In the genomic region with DNA sequence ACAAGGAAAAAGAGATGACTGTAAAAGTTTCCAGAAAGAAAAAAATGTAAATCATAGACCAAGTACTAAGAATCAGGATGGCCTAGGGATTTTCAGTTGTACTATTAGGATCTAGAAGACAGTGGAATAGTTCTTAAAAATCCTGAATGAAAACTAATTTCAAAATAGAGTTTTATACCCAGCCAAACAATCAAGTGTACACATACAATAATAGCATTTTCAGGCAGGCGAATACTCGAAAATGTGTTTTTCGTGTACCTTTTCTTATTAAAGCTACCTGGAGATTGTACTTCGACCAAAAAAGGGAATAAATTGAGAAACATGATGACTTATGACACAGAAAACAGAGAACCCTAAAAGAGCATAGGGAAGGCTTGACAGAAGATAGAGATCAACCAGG, we compare ENCODE assay signal across 40 cellular contexts.
"Had no signal": no experiment of that assay in that cellular context is flagged by ENCODE, and none has a peak within 500 bp of the region (broad histone marks: within the 10 kb centered on the region; RNA-seq: fewer than 3 reads in every experiment).

No MANE protein-coding gene starts in this region.

- H3K27ac ChIP-seq: adrenal gland, ascending aorta, body of pancreas, brain microvascular endothelial cell, breast epithelium, cardiac muscle cell had no signal

- H3K27me3 ChIP-seq: adrenal gland, ascending aorta, body of pancreas, brain microvascular endothelial cell, breast epithelium, cardiac muscle cell had no signal

- ATAC-seq: activated naive CD4-positive, alpha-beta T cell treated with anti-CD3 and anti-CD28 coated beads, Interleukin-2, amount 50 U/mL, for 72 hours; activated naive CD8-positive, alpha-beta T cell treated with anti-CD3 and anti-CD28 coated beads, Interleukin-2, amount 50 U/mL, for 24 hours; activated T-cell treated with anti-CD3 and anti-CD28 coated beads, Interleukin-2, amount 50 U/mL, for 4 hours; activated T-cell treated with anti-CD3 and anti-CD28 coated beads, Interleukin-2, amount 50 U/mL, for 72 hours; activated T-helper 17 cell treated with anti-CD3 and anti-CD28 coated beads, Interleukin-2, amount 50 U/mL, for 72 hours; body of pancreas had no signal

- FAIRE-seq: astrocyte, bronchial epithelial cell had no signal

- H3K4me3 Mint-ChIP-seq: activated naive CD4-positive, alpha-beta T cell treated with anti-CD3 and anti-CD28 coated beads for 36 hours; activated naive CD4-positive, alpha-beta T cell treated with anti-CD3 and anti-CD28 coated beads, Interleukin-2, amount 10 ng/mL, durations not matched to agents 7 days and 5 days; activated naive CD4-positive, alpha-beta T cell treated with anti-CD3 and anti-CD28 coated beads, Interleukin-2, amount 50 U/mL, for 24 hours; activated naive CD8-positive, alpha-beta T cell; activated naive CD8-positive, alpha-beta T cell treated with anti-CD3 and anti-CD28 coated beads for 36 hours; activated naive CD8-positive, alpha-beta T cell treated with anti-CD3 and anti-CD28 coated beads, Interleukin-2, amount 10 ng/mL, durations not matched to agents 7 days and 5 days; activated naive CD8-positive, alpha-beta T cell treated with anti-CD3 and anti-CD28 coated beads, Interleukin-2, amount 50 U/mL, for 24 hours; activated T-cell treated with anti-CD3 and anti-CD28 coated beads, Interleukin-2, amount 50 U/mL, for 24 hours; activated T-cell treated with anti-CD3 and anti-CD28 coated beads, Interleukin-2, amount 50 U/mL, for 4 hours; activated T-cell treated with anti-CD3 and anti-CD28 coated beads, Interleukin-2, amount 50 U/mL, for 72 hours; activated T-helper 1 cell treated with anti-CD3 and anti-CD28 coated beads, Interleukin-12 subunit alpha, Interleukin-12 subunit beta, Interleukin-2, Interleukin-4 antibody, amounts not matched to agents 30 ng/mL and 10 ng/mL and 1 ng/mL, durations not matched to agents 14 hours and 24 hours and 36 hours; activated T-helper 17 cell treated with anti-CD3 and anti-CD28 coated beads, Interleukin-2, amount 50 U/mL, for 72 hours; brain; central memory CD8-positive, alpha-beta T cell had no signal

- H3K4me1 Mint-ChIP-seq: activated naive CD4-positive, alpha-beta T cell treated with anti-CD3 and anti-CD28 coated beads, Interleukin-2, amount 10 ng/mL, durations not matched to agents 7 days and 5 days; activated naive CD4-positive, alpha-beta T cell treated with anti-CD3 and anti-CD28 coated beads, Interleukin-2, amount 50 U/mL, for 24 hours; activated naive CD8-positive, alpha-beta T cell treated with anti-CD3 and anti-CD28 coated beads for 36 hours; activated naive CD8-positive, alpha-beta T cell treated with anti-CD3 and anti-CD28 coated beads, Interleukin-2, amount 50 U/mL, for 24 hours; activated T-helper 17 cell treated with anti-CD3 and anti-CD28 coated beads, Interleukin-2, amount 50 U/mL, for 72 hours; central memory CD8-positive, alpha-beta T cell had no signal

- H3K9me3 ChIP-seq: body of pancreas, breast epithelium had no signal

- H3K27me3 Mint-ChIP-seq: activated naive CD4-positive, alpha-beta T cell treated with anti-CD3 and anti-CD28 coated beads, Interleukin-2, amount 10 ng/mL, durations not matched to agents 7 days and 5 days; activated naive CD4-positive, alpha-beta T cell treated with anti-CD3 and anti-CD28 coated beads, Interleukin-2, amount 50 U/mL, for 24 hours; activated naive CD8-positive, alpha-beta T cell; activated naive CD8-positive, alpha-beta T cell treated with anti-CD3 and anti-CD28 coated beads for 36 hours; activated naive CD8-positive, alpha-beta T cell treated with anti-CD3 and anti-CD28 coated beads, Interleukin-2, amount 10 ng/mL, durations not matched to agents 7 days and 5 days; activated naive CD8-positive, alpha-beta T cell treated with anti-CD3 and anti-CD28 coated beads, Interleukin-2, amount 50 U/mL, for 24 hours; activated T-cell treated with anti-CD3 and anti-CD28 coated beads, Interleukin-2, amount 50 U/mL, for 24 hours; activated T-helper 17 cell treated with anti-CD3 and anti-CD28 coated beads, Interleukin-2, amount 50 U/mL, for 72 hours; brain; central memory CD8-positive, alpha-beta T cell had no signal

- DNase-seq: activated effector memory CD4-positive, alpha-beta T cell treated with anti-CD3 and anti-CD28 coated beads, Interleukin-2, amount 50 U/mL, for 16 hours; activated effector memory CD4-positive, alpha-beta T cell treated with Interleukin-2 at 50 U/mL for 16 hours; activated gamma-delta T cell; activated gamma-delta T cell treated with Interleukin-2 at 50 U/mL for 16 hours; activated naive CD4-positive, alpha-beta T cell; activated naive CD4-positive, alpha-beta T cell treated with anti-CD3 and anti-CD28 coated beads for 36 hours; activated naive CD4-positive, alpha-beta T cell treated with anti-CD3 and anti-CD28 coated beads, Interleukin-2, amount 10 ng/mL, durations not matched to agents 7 days and 5 days; activated naive CD4-positive, alpha-beta T cell treated with anti-CD3 and anti-CD28 coated beads, Interleukin-2, amount 50 U/mL, for 16 hours; activated naive CD4-positive, alpha-beta T cell treated with Interleukin-2 at 50 U/mL for 16 hours; activated naive CD8-positive, alpha-beta T cell treated with anti-CD3 and anti-CD28 coated beads for 36 hours; activated naive CD8-positive, alpha-beta T cell treated with anti-CD3 and anti-CD28 coated beads, Interleukin-2, amount 10 ng/mL, durations not matched to agents 7 days and 5 days; activated naive CD8-positive, alpha-beta T cell treated with anti-CD3 and anti-CD28 coated beads, Interleukin-2, amount 50 U/mL, for 24 hours; activated T-cell treated with anti-CD3 and anti-CD28 coated beads, Interleukin-2, amount 50 U/mL, for 1 hour; activated T-cell treated with anti-CD3 and anti-CD28 coated beads, Interleukin-2, amount 50 U/mL, for 24 hours; activated T-cell treated with anti-CD3 and anti-CD28 coated beads, Interleukin-2, amount 50 U/mL, for 4 hours; activated T-cell treated with anti-CD3 and anti-CD28 coated beads, Interleukin-2, amount 50 U/mL, for 48 hours; activated T-cell treated with anti-CD3 and anti-CD28 coated beads, Interleukin-2, amount 50 U/mL, for 72 hours; adrenal gland; amniotic stem cell; amygdala; anterior cingulate cortex; aorta; body of pancreas; brain microvascular endothelial cell; caudate nucleus; central memory CD4-positive, alpha-beta T cell; cerebellar nuclear complex had no signal

- H3K36me3 ChIP-seq: adrenal gland, breast epithelium had no signal

- H3K27ac Mint-ChIP-seq: activated naive CD4-positive, alpha-beta T cell treated with anti-CD3 and anti-CD28 coated beads for 36 hours; activated naive CD4-positive, alpha-beta T cell treated with anti-CD3 and anti-CD28 coated beads, Interleukin-2, amount 10 ng/mL, durations not matched to agents 7 days and 5 days; activated naive CD4-positive, alpha-beta T cell treated with anti-CD3 and anti-CD28 coated beads, Interleukin-2, amount 50 U/mL, for 24 hours; activated naive CD8-positive, alpha-beta T cell; activated naive CD8-positive, alpha-beta T cell treated with anti-CD3 and anti-CD28 coated beads for 36 hours; activated naive CD8-positive, alpha-beta T cell treated with anti-CD3 and anti-CD28 coated beads, Interleukin-2, amount 10 ng/mL, durations not matched to agents 7 days and 5 days; activated naive CD8-positive, alpha-beta T cell treated with anti-CD3 and anti-CD28 coated beads, Interleukin-2, amount 50 U/mL, for 24 hours; activated T-cell treated with anti-CD3 and anti-CD28 coated beads, Interleukin-2, amount 50 U/mL, for 24 hours; activated T-cell treated with anti-CD3 and anti-CD28 coated beads, Interleukin-2, amount 50 U/mL, for 72 hours; activated T-helper 1 cell treated with anti-CD3 and anti-CD28 coated beads, Interleukin-12 subunit alpha, Interleukin-12 subunit beta, Interleukin-2, Interleukin-4 antibody, amounts not matched to agents 30 ng/mL and 10 ng/mL and 1 ng/mL, durations not matched to agents 14 hours and 24 hours and 36 hours; activated T-helper 17 cell treated with anti-CD3 and anti-CD28 coated beads, Interleukin-2, amount 50 U/mL, for 72 hours; activated T-helper 2 cell treated with anti-CD3 and anti-CD28 coated beads, Interferon-gamma antibody, Interleukin-2, Interleukin-4, amounts not matched to agents 10 μg/mL and 5 μg/mL and 100 μg/mL, durations not matched to agents 14 hours and 24 hours and 36 hours; brain had no signal

- H3K4me3 ChIP-seq: adrenal gland, ascending aorta, body of pancreas, breast epithelium, cardiac muscle cell had no signal

- H3K4me1 ChIP-seq: adrenal gland, ascending aorta, body of pancreas, breast epithelium had no signal
